ENCODE assay signal across 13 cellular contexts in genomic region chr11:26950260-26950719, GRCh38. TPM values are rescaled to one million over a fixed set of nuclear protein-coding genes. Genes with fewer than 3 reads are reported as not detected.
DNase-seq lines count a peak whose midpoint lies in the region; ATAC-seq, FAIRE-seq and TF ChIP-seq lines count a peak whose summit lies in the region.
"Had no signal": no experiment of that assay in that cellular context is flagged by ENCODE, and none has a peak within 500 bp of the region (broad histone marks: within the 10 kb centered on the region; RNA-seq: fewer than 3 reads in every experiment).

No MANE protein-coding gene starts in this region.

- no peak overlapping the region for H3K4me2 ChIP-seq in SK-N-SH

- DNase-seq in SK-N-SH, result no peak
- peak; percentile 83 for DNase-seq in amniotic epithelial cell (ENCODE audit: low read depth)
- peak; percentile 85 to 92 for DNase-seq in foreskin fibroblast
- peak; percentile 85 for DNase-seq in stromal cell of bone marrow (ENCODE audit: low read depth)
- no peak for DNase-seq in activated CD8-positive, alpha-beta memory T cell treated with anti-CD3 and anti-CD28 coated beads for 24 hours
- DNase-seq in urothelium cell line (ENCODE audit: low spot score), result no peak
- DNase-seq: Caco-2; NCI-H2227 treated with DMSO at 0.1 percent for 48 hours; stimulated activated naive CD8-positive, alpha-beta T cell treated with anti-CD3 and anti-CD28 coated beads, Interleukin-15, Interleukin-2, amounts not matched to agents 100 U/mL and 50 U/mL, for 24 hours had no signal

- H3K9me3 ChIP-seq in SK-N-SH, result no peaks in the 10 kb centered on the region
- H3K9me3 ChIP-seq: Caco-2 had no signal

- no peak overlapping the region for H3K9ac ChIP-seq in SK-N-SH

- H3K4me1 ChIP-seq in SK-N-SH (ENCODE audit: control insufficient read depth in 1 of 2, insufficient read depth in 2 of 2, low read depth in 1 of 2, low read length in 1 of 2), result peaks cover 32 to 51% of the 10 kb centered on the region in 2 experiments
- H3K4me1 ChIP-seq: Caco-2 had no signal

- CTCF ChIA-PET in SK-N-SH (lab: Yijun Ruan, JAX), result no interaction called here

- POLR2A ChIA-PET in SK-N-SH (lab: Yijun Ruan, JAX), result no interaction called here

- peak overlapping the region; percentile 95 to 97 for H3K27ac ChIP-seq in SK-N-SH (ENCODE audit: low read depth in 2 of 2, low read length in 1 of 2)
- H3K27ac ChIP-seq: 22Rv1 had no signal

- no peak for FAIRE-seq in urothelium cell line (lab: Jason Lieb, UNC)
- FAIRE-seq: HTR-8/SVneo had no signal

- no peak overlapping the region for H3K4me3 ChIP-seq in SK-N-SH (ENCODE audit: low read depth in 2 of 2, low read length in 1 of 2)
- H3K4me3 ChIP-seq in foreskin fibroblast (ENCODE audit: low read depth in 1 of 2, low read length in 2 of 2), result no peak overlapping the region

- no peaks in the 10 kb centered on the region for H4K20me1 ChIP-seq in SK-N-SH (ENCODE audit: insufficient read depth)

- peaks cover 49% of the 10 kb centered on the region for H3F3A ChIP-seq in SK-N-SH (replicated peaks; ENCODE audit: insufficient read depth)

- H2AFZ ChIP-seq in SK-N-SH (ENCODE audit: low read depth), result no peak overlapping the region

- TF ChIP-seq EP300 in SK-N-SH (IDR thresholded peaks at IDR 0.05; ENCODE audit: borderline replicate concordance in 1 of 2, low read depth in 1 of 2, low read length in 1 of 2), result no peak

- WGBS in SK-N-SH (ENCODE audit: low lambda C conversion rate), result 86% methylated on average over 4 of the region's 5 CpGs

- no peaks in the 10 kb centered on the region for H3K36me3 ChIP-seq in SK-N-SH (replicated peaks in 1 of 2; ENCODE audit: control insufficient read depth in 1 of 2, insufficient read depth in 2 of 2, low read length in 1 of 2)

- no peaks in the 10 kb centered on the region for H3K79me2 ChIP-seq in SK-N-SH (ENCODE audit: insufficient read depth)

- ATAC-seq in SK-N-SH treated with all-trans-retinoic acid at 6 μM for 48 hours (no peak), GM21367 (IDR thresholded peaks at IDR 0.05; ENCODE audit: unreplicated experiment) (no peak)
- ATAC-seq: stimulated activated naive CD8-positive, alpha-beta T cell treated with anti-CD3 and anti-CD28 coated beads, Interleukin-15, Interleukin-2, amounts not matched to agents 100 U/mL and 50 U/mL, for 24 hours had no signal

- H3K9me2 ChIP-seq in SK-N-SH, result no peaks in the 10 kb centered on the region

- no peaks in the 10 kb centered on the region for H3K27me3 ChIP-seq in SK-N-SH (ENCODE audit: insufficient read depth)

- TF ChIP-seq RAD21 in SK-N-SH (IDR thresholded peaks at IDR 0.05; ENCODE audit: low read length), result no peak

- TF ChIP-seq CTCF in SK-N-SH (IDR thresholded peaks at IDR 0.05) (no peak), foreskin fibroblast (IDR thresholded peaks at IDR 0.05; ENCODE audit: low read depth, low read length) (no peak)

TF ChIP-seq in SK-N-SH, 30 proteins besides CTCF, POLR2A, EP300 and RAD21:
- TF ChIP-seq CHD2 (IDR thresholded peaks at IDR 0.05; ENCODE audit: low read length, partially characterized antibody) (no peak), REST (IDR thresholded peaks at IDR 0.05; ENCODE audit: low read depth, low read length) (peak; percentile 57; the same call in 1 of the 2 replicates)
TF ChIP-seq in SK-N-SH: peak in this region for 1.

TF ChIP-seq in SK-N-SH treated with all-trans-retinoic acid at 6 μM for 48 hours, 23 proteins besides CTCF, POLR2A, EP300 and RAD21:
- TF ChIP-seq ZNF565 (CRISPR knock-in tag; conservative IDR thresholded peaks at IDR 0.05; ENCODE audit: low read depth), result no peak
- TF ChIP-seq SNAI2 (CRISPR knock-in tag; IDR thresholded peaks at IDR 0.05), result no peak
- no peak for TF ChIP-seq PATZ1 (CRISPR knock-in tag; IDR thresholded peaks at IDR 0.05; ENCODE audit: borderline replicate concordance)
- TF ChIP-seq GLIS3 (CRISPR knock-in tag; IDR thresholded peaks at IDR 0.05), result no peak
- no peak for TF ChIP-seq RARB (CRISPR knock-in tag; IDR thresholded peaks at IDR 0.05)
- TF ChIP-seq CSDC2 (CRISPR knock-in tag; IDR thresholded peaks at IDR 0.05), result no peak
- TF ChIP-seq CREB5 (CRISPR knock-in tag; IDR thresholded peaks at IDR 0.05; ENCODE audit: low read depth), result no peak
- no peak for TF ChIP-seq ZFP3 (CRISPR knock-in tag; IDR thresholded peaks at IDR 0.05)
- no peak for TF ChIP-seq ISL1 (CRISPR knock-in tag; IDR thresholded peaks at IDR 0.05)
- TF ChIP-seq ZFP30 (CRISPR knock-in tag; IDR thresholded peaks at IDR 0.05), result no peak
- TF ChIP-seq TSHZ2 (CRISPR knock-in tag; IDR thresholded peaks at IDR 0.05), result no peak
- TF ChIP-seq ZNF70 (CRISPR knock-in tag; IDR thresholded peaks at IDR 0.05), result no peak
- no peak for TF ChIP-seq ZC3H10 (CRISPR knock-in tag; IDR thresholded peaks at IDR 0.05)
- no peak for TF ChIP-seq ZNF8 (CRISPR knock-in tag; IDR thresholded peaks at IDR 0.05)
- TF ChIP-seq ARNTL (CRISPR knock-in tag; IDR thresholded peaks at IDR 0.05; ENCODE audit: borderline replicate concordance, low read depth), result no peak

RNA-seq across cellular contexts. Expression of gene FIBIN, which starts 43.6 kb away (rescaled TPM):
- 0.55 and 0.66 TPM in 2 replicates for polyA plus RNA-seq in SK-N-SH (2012; rRNA removed)
- polyA plus RNA-seq in SK-N-SH (2012; cell fraction: cytosol; rRNA removed), result 0.45 and 0.47 TPM in 2 replicates
- polyA plus RNA-seq in SK-N-SH (2012; cell fraction: nucleus; rRNA removed), result 0.59 and 0.75 TPM in 2 replicates

Comparison
In these comparisons a context has a peak if more than half of its experiments do, and no peak if none do; other contexts are left out.
1. DNase-seq: peak in amniotic epithelial cell (single experiment), foreskin fibroblast (2 of 2) and stromal cell of bone marrow (single experiment); none in SK-N-SH (single experiment), activated CD8-positive, alpha-beta memory T cell treated with anti-CD3 and anti-CD28 coated beads for 24 hours (single experiment) and urothelium cell line (single experiment).